Comparison of ENCODE assay signal across 8 cellular contexts in genomic region chr3:38648659-38649499, GRCh38. TPM values are rescaled to one million over a fixed set of nuclear protein-coding genes. Genes with fewer than 3 reads are reported as not detected.
DNase-seq lines count a peak whose midpoint lies in the region; ATAC-seq and TF ChIP-seq lines count a peak whose summit lies in the region.

No MANE protein-coding gene starts in this region.

- DNase-seq in Peyer's patch: no peak
- no peak for DNase-seq in heart right ventricle
- DNase-seq in NCI-H1436 (lab: John Stamatoyannopoulos, UW): no peak

- H3K9me3 ChIP-seq in Peyer's patch (no peaks in the 10 kb centered on the region), heart right ventricle (no peaks in the 10 kb centered on the region), skeletal muscle satellite cell (replicated peaks; ENCODE audit: low read length) (no peaks in the 10 kb centered on the region)

- no peak for TF ChIP-seq POLR2A in Peyer's patch (IDR thresholded peaks at IDR 0.05)

- H3K4me2 ChIP-seq in skeletal muscle satellite cell (ENCODE audit: low read length): peak overlapping the region; percentile 78

- TF ChIP-seq CTCF in Peyer's patch (IDR thresholded peaks at IDR 0.05) (no peak), heart right ventricle (IDR thresholded peaks at IDR 0.05) (no peak)

- H3K4me3 ChIP-seq in Peyer's patch (peak overlapping the region; percentile 30 to 67 (median 55)), heart right ventricle (peak overlapping the region; percentile 58 to 87 (median 70)), skeletal muscle satellite cell (ENCODE audit: low read length) (peak overlapping the region; percentile 77)

- ATAC-seq in GM19455 (IDR thresholded peaks at IDR 0.05; ENCODE audit: unreplicated experiment) (peak; percentile 12), heart right ventricle (peak in 3 of 8 donors; percentile 1 to 5 (median 4)), GM21360 (IDR thresholded peaks at IDR 0.05; ENCODE audit: unreplicated experiment) (no peak), HG02852 (IDR thresholded peaks at IDR 0.05; ENCODE audit: unreplicated experiment) (no peak), GM18517 (IDR thresholded peaks at IDR 0.05; ENCODE audit: unreplicated experiment) (no peak)

- intact Hi-C loops in heart right ventricle (cut with DNase I): loop anchor here in 3 of 10 donors (2.0 to 5.0 kb wide), 3 partner anchors 37 to 70 kb away; no protein-coding TSS in a partner anchor

- H3K27ac ChIP-seq in Peyer's patch: no peak overlapping the region
- H3K27ac ChIP-seq in heart right ventricle: peak overlapping the region; percentile 64 to 98 (median 90)

- 6 to 7% methylated on average over 54 to 55 of the region's 56 CpGs for WGBS in heart right ventricle, 2 donors

- H3K27me3 ChIP-seq in Peyer's patch (peaks cover 0 to 12% of the 10 kb centered on the region in 2 donors), heart right ventricle (peaks cover 0 to 43% (median 23%) of the 10 kb centered on the region in 7 donors), skeletal muscle satellite cell (ENCODE audit: control insufficient read depth, insufficient read depth, low read length) (peaks cover 36% of the 10 kb centered on the region)

- H3K36me3 ChIP-seq in Peyer's patch: no peaks in the 10 kb centered on the region
- no peaks in the 10 kb centered on the region for H3K36me3 ChIP-seq in heart right ventricle
- H3K36me3 ChIP-seq in skeletal muscle satellite cell (ENCODE audit: insufficient read depth, low read length): no peaks in the 10 kb centered on the region

- H3K9ac ChIP-seq in skeletal muscle satellite cell (ENCODE audit: low read depth, low read length): peak overlapping the region; percentile 82

- H3K4me1 ChIP-seq in Peyer's patch: peaks cover 0 to 19% (median 6%) of the 10 kb centered on the region in 4 donors
- peaks cover 5 to 57% (median 14%) of the 10 kb centered on the region in 9 donors for H3K4me1 ChIP-seq in heart right ventricle
- peaks cover 4% of the 10 kb centered on the region for H3K4me1 ChIP-seq in skeletal muscle satellite cell (ENCODE audit: control insufficient read depth, insufficient read depth, low read length)

RNA-seq across cellular contexts. Expression of gene SCN5A, which starts 0.6 kb away (rescaled TPM):
- total RNA-seq in Peyer's patch (under 1 TPM in 1 of 4 donors, not detected in 3; 0.13 TPM), heart right ventricle (100 to 1,000 TPM; 122 to 254 (median 182) TPM)
- 10 to 100 TPM; 29.9 to 61.5 TPM for polyA plus RNA-seq in heart right ventricle
- total RNA-seq in skeletal muscle satellite cell (2012; rRNA removed): 0.25 and 4.8 TPM in 2 replicates

Comparison
In these comparisons a context has a peak if more than half of its experiments do, and no peak if none do; other contexts are left out.
1. H3K27ac ChIP-seq: peak in heart right ventricle (10 of 10); none in Peyer's patch (0 of 4).
2. RNA of gene SCN5A, which starts 0.6 kb away (total RNA-seq): 122 to 254 TPM in heart right ventricle; 0.13 TPM in Peyer's patch; every median in the first group is over 10 times any median in the second.
3. Peak in every context shown above with its lines, with median percentiles within 50 percentile points of each other: H3K4me3 ChIP-seq.